In the genomic region with DNA sequence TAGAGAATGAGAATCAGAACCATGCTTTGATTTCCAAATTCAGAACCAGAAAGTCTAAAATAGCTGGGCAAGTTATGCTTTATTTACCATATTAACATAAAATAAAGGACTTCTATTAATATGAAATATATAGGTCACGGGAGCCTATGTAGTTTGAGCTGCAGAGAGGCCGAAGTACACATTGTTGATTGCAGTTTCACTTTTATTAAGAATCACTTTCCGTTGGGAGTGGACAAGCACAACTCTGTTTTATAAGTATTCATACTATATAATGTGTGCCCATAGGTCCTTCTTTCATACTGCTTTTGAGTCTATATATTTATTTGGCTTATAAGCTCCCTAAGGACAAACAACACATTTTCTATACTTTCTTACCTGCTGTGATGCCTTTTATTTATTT, we compare ENCODE assay signal across 1 cellular context.
TF ChIP-seq lines count a peak whose summit lies in the region.

No MANE protein-coding gene starts in this region.

TF ChIP-seq in GM12878, 131 proteins besides CTCF, POLR2A, EP300 and RAD21:
- TF ChIP-seq ZNF24 (IDR thresholded peaks at IDR 0.05) (0 out of 2 replicates have a peak, but pooled peaks have one; percentile 43), KDM1A (IDR thresholded peaks at IDR 0.05; ENCODE audit: borderline replicate concordance) (no peak), TARDBP (IDR thresholded peaks at IDR 0.05; ENCODE audit: borderline replicate concordance) (no peak)
- TF ChIP-seq, protein P1, sequence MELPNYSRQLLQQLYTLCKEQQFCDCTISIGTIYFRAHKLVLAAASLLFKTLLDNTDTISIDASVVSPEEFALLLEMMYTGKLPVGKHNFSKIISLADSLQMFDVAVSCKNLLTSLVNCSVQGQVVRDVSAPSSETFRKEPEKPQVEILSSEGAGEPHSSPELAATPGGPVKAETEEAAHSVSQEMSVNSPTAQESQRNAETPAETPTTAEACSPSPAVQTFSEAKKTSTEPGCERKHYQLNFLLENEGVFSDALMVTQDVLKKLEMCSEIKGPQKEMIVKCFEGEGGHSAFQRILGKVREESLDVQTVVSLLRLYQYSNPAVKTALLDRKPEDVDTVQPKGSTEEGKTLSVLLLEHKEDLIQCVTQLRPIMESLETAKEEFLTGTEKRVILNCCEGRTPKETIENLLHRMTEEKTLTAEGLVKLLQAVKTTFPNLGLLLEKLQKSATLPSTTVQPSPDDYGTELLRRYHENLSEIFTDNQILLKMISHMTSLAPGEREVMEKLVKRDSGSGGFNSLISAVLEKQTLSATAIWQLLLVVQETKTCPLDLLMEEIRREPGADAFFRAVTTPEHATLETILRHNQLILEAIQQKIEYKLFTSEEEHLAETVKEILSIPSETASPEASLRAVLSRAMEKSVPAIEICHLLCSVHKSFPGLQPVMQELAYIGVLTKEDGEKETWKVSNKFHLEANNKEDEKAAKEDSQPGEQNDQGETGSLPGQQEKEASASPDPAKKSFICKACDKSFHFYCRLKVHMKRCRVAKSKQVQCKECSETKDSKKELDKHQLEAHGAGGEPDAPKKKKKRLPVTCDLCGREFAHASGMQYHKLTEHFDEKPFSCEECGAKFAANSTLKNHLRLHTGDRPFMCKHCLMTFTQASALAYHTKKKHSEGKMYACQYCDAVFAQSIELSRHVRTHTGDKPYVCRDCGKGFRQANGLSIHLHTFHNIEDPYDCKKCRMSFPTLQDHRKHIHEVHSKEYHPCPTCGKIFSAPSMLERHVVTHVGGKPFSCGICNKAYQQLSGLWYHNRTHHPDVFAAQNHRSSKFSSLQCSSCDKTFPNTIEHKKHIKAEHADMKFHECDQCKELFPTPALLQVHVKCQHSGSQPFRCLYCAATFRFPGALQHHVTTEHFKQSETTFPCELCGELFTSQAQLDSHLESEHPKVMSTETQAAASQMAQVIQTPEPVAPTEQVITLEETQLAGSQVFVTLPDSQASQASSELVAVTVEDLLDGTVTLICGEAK (IDR thresholded peaks at IDR 0.05; ENCODE audit: borderline replicate concordance) = no peak
